In the genomic region with DNA sequence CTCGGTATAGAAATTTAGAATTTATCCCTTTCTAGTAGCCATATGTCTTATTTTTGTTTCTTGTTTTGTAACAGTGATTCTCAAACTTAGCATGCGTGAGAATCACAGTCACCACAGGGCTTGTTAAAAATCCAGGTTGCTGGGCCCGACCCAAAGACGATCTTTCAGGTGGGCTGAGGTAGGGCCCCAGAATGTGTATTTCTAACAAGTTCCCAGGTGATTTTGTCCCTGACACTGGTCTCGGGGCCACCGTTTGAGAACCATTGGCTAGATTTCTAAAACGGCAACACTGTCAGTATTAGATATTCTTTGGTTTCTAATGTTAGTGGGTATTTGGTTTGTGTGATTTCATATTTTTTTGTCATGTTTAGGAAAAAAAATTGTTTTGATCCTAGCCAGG, we compare ENCODE assay signal across 26 cellular contexts. TPM values are rescaled to one million over a fixed set of nuclear protein-coding genes. Genes with fewer than 3 reads are reported as not detected.
"Had no signal": no experiment of that assay in that cellular context is flagged by ENCODE, and none has a peak within 500 bp of the region (broad histone marks: within the 10 kb centered on the region; RNA-seq: fewer than 3 reads in every experiment).

No MANE protein-coding gene starts in this region.

- H3K4me3 Mint-ChIP-seq: natural killer cell; stimulated activated memory B cell treated with anti-CD40 and anti-IgM and Interleukin-4, amounts not matched to agents 10 μg/mL and 1 μg/mL and 100 μg/mL, for 72 hours had no signal

- H3K4me1 Mint-ChIP-seq: stimulated activated memory B cell treated with anti-CD40 and anti-IgM and Interleukin-4, amounts not matched to agents 10 μg/mL and 1 μg/mL and 100 μg/mL, for 72 hours had no signal

- H3K36me3 Mint-ChIP-seq: natural killer cell had no signal

- H3K27me3 ChIP-seq: esophagus muscularis mucosa, foreskin keratinocyte, gastroesophageal sphincter, heart left ventricle, hepatocyte, left lung, ovary, sigmoid colon, testis, tibial artery, upper lobe of left lung had no signal

- H3K9me3 Mint-ChIP-seq: natural killer cell; stimulated activated memory B cell treated with anti-CD40 and anti-IgM and Interleukin-4, amounts not matched to agents 10 μg/mL and 1 μg/mL and 100 μg/mL, for 72 hours had no signal

- H3K9me3 ChIP-seq: esophagus muscularis mucosa, gastroesophageal sphincter, heart left ventricle, left lung, lower lobe of right lung, ovary, sigmoid colon, testis, tibial artery, upper lobe of left lung had no signal

- FAIRE-seq: endothelial cell of umbilical vein, urothelium cell line had no signal

- DNase-seq: cerebellar nuclear complex; effector CD8-positive, alpha-beta T cell; foreskin keratinocyte; heart left ventricle; left cardiac atrium; left lung; lower lobe of right lung; natural killer cell; occipital lobe; ovary; sigmoid colon; stimulated activated CD4-positive, alpha-beta T cell treated with anti-CD3 and anti-CD28 coated beads, Interleukin-4, amount 100 ng/mL, for 4 hours; stimulated activated naive CD8-positive, alpha-beta T cell treated with anti-CD3 and anti-CD28 coated beads, Interleukin-15, Interleukin-2, amounts not matched to agents 100 U/mL and 50 U/mL, for 24 hours; substantia nigra; testis; tibial artery; upper lobe of left lung had no signal

- H3K4me1 ChIP-seq: foreskin keratinocyte had no signal

- H3K27me3 Mint-ChIP-seq: stimulated activated memory B cell treated with anti-CD40 and anti-IgM and Interleukin-4, amounts not matched to agents 10 μg/mL and 1 μg/mL and 100 μg/mL, for 72 hours had no signal

- H3K4me3 ChIP-seq: esophagus muscularis mucosa, gastroesophageal sphincter, heart left ventricle, hepatocyte, left lung, lower lobe of right lung, ovary, sigmoid colon, testis, tibial artery, upper lobe of left lung had no signal

- H3K36me3 ChIP-seq: ovary had no signal

- H3K27ac ChIP-seq: esophagus muscularis mucosa, foreskin keratinocyte, gastroesophageal sphincter, hepatocyte, left lung, lower lobe of right lung, ovary, sigmoid colon, testis, tibial artery had no signal

- H3K27ac Mint-ChIP-seq: natural killer cell; stimulated activated memory B cell treated with anti-CD40 and anti-IgM and Interleukin-4, amounts not matched to agents 10 μg/mL and 1 μg/mL and 100 μg/mL, for 72 hours had no signal

- ATAC-seq: foreskin keratinocyte; gastroesophageal sphincter; heart left ventricle; left cardiac atrium; left lung; lower lobe of right lung; natural killer cell; stimulated activated memory B cell treated with anti-CD40 and anti-IgM and Interleukin-4, amounts not matched to agents 10 μg/mL and 1 μg/mL and 100 μg/mL, for 72 hours; stimulated activated naive CD8-positive, alpha-beta T cell treated with anti-CD3 and anti-CD28 coated beads, Interleukin-15, Interleukin-2, amounts not matched to agents 100 U/mL and 50 U/mL, for 24 hours had no signal

RNA-seq across cellular contexts. Expression of gene CYP24A1, which starts 44.0 kb away (rescaled TPM):
- total RNA-seq: endothelial cell of umbilical vein, esophagus muscularis mucosa, fibroblast of lung, heart left ventricle, left cardiac atrium, occipital lobe, posterior vena cava, pulmonary artery endothelial cell, sigmoid colon had no signal
- polyA plus RNA-seq: endothelial cell of umbilical vein, fibroblast of lung, heart left ventricle, hepatocyte, ovary had no signal
